In genomic region chr19:29963576-29963975, GRCh38 we compare ENCODE assay signal across 20 cellular contexts. TPM values are rescaled to one million over a fixed set of nuclear protein-coding genes. Genes with fewer than 3 reads are reported as not detected.
DNase-seq lines count a peak whose midpoint lies in the region; ATAC-seq and TF ChIP-seq lines count a peak whose summit lies in the region.
"Had no signal": no experiment of that assay in that cellular context is flagged by ENCODE, and none has a peak within 500 bp of the region (broad histone marks: within the 10 kb centered on the region; RNA-seq: fewer than 3 reads in every experiment).

No MANE protein-coding gene starts in this region.

- no peaks in the 10 kb centered on the region for H3K27me3 ChIP-seq in fibroblast of lung (ENCODE audit: control insufficient read depth, insufficient read depth, low read length)
- H3K27me3 ChIP-seq in Peyer's patch = no peaks in the 10 kb centered on the region
- H3K27me3 ChIP-seq: ovary, sigmoid colon, stomach, upper lobe of right lung had no signal

- no peaks in the 10 kb centered on the region for H4K20me1 ChIP-seq in fibroblast of lung (ENCODE audit: control insufficient read depth, extremely low read depth, insufficient read depth, low read length)

- H3K4me2 ChIP-seq in fibroblast of lung (ENCODE audit: extremely low read depth, insufficient read depth, low read length) = no peak overlapping the region

- no peak for DNase-seq in activated naive CD4-positive, alpha-beta T cell treated with anti-CD3 and anti-CD28 coated beads, Interleukin-2, amount 50 U/mL, for 16 hours
- peak; percentile 68 for DNase-seq in NCI-H2171 (lab: John Stamatoyannopoulos, UW)
- DNase-seq in fibroblast of lung (ENCODE audit: low read depth in 2 of 2) = no peak
- no peak for DNase-seq in Peyer's patch
- DNase-seq: activated CD4-positive, alpha-beta T cell treated with anti-CD3 and anti-CD28 coated beads, Interleukin-2, amount 10 ng/mL, durations not matched to agents 24 days and 14 days; activated naive CD8-positive, alpha-beta T cell treated with anti-CD3 and anti-CD28 coated beads, Interleukin-2, amount 10 ng/mL, durations not matched to agents 7 days and 5 days; Caco-2; erythroblast; HCEC 1CT; left ventricle myocardium superior; NCI-H1048; ovary; sigmoid colon; stomach; upper lobe of right lung had no signal

- no peak overlapping the region for H3K9ac ChIP-seq in fibroblast of lung (ENCODE audit: insufficient read depth, low read length)

- H2AFZ ChIP-seq in fibroblast of lung (ENCODE audit: low read length) = no peak overlapping the region

- H3K4me3 ChIP-seq in fibroblast of lung (replicated peaks in 1 of 4; ENCODE audit: control extremely low read depth in 1 of 4, insufficient read depth in 1 of 4, low read depth in 3 of 4, low read length in 4 of 4) (no peak overlapping the region), Peyer's patch (no peak overlapping the region)
- H3K4me3 ChIP-seq: ovary, sigmoid colon, stomach, upper lobe of right lung had no signal

- TF ChIP-seq CTCF in fibroblast of lung (conservative IDR thresholded peaks at IDR 0.05 in 1 of 2, IDR thresholded peaks at IDR 0.05 in 1 of 2; ENCODE audit: low read depth in 1 of 2, low read length in 2 of 2) = no peak
- no peak for TF ChIP-seq CTCF in Peyer's patch (IDR thresholded peaks at IDR 0.05)

- no peaks in the 10 kb centered on the region for H3K27me3 Mint-ChIP-seq in activated naive CD4-positive, alpha-beta T cell treated with anti-CD3 and anti-CD28 coated beads, Interleukin-2, amount 50 U/mL, for 24 hours
- no peaks in the 10 kb centered on the region for H3K27me3 Mint-ChIP-seq in stimulated activated memory B cell treated with anti-CD40 and anti-IgM and Interleukin-4, amounts not matched to agents 10 μg/mL and 1 μg/mL and 100 μg/mL, for 72 hours
- H3K27me3 Mint-ChIP-seq: activated CD4-positive, alpha-beta T cell treated with anti-CD3 and anti-CD28 coated beads, Interleukin-2, amount 10 ng/mL, durations not matched to agents 24 days and 14 days; activated naive CD8-positive, alpha-beta T cell treated with anti-CD3 and anti-CD28 coated beads, Interleukin-2, amount 10 ng/mL, durations not matched to agents 7 days and 5 days; brain had no signal

- H3K36me3 ChIP-seq in fibroblast of lung (ENCODE audit: control insufficient read depth, insufficient read depth, low read length) (no peaks in the 10 kb centered on the region), Peyer's patch (no peaks in the 10 kb centered on the region)
- H3K36me3 ChIP-seq: ovary, sigmoid colon, stomach, upper lobe of right lung had no signal

- no peaks in the 10 kb centered on the region for H3K9me3 Mint-ChIP-seq in activated naive CD4-positive, alpha-beta T cell treated with anti-CD3 and anti-CD28 coated beads, Interleukin-2, amount 50 U/mL, for 24 hours
- no peaks in the 10 kb centered on the region for H3K9me3 Mint-ChIP-seq in stimulated activated memory B cell treated with anti-CD40 and anti-IgM and Interleukin-4, amounts not matched to agents 10 μg/mL and 1 μg/mL and 100 μg/mL, for 72 hours
- H3K9me3 Mint-ChIP-seq: activated CD4-positive, alpha-beta T cell treated with anti-CD3 and anti-CD28 coated beads, Interleukin-2, amount 10 ng/mL, durations not matched to agents 24 days and 14 days had no signal

- no peak for TF ChIP-seq POLR2A in Peyer's patch (IDR thresholded peaks at IDR 0.05)

- H3K9me3 ChIP-seq in fibroblast of lung (ENCODE audit: control insufficient read depth, insufficient read depth, low read depth, low read length) = no peaks in the 10 kb centered on the region
- no peaks in the 10 kb centered on the region for H3K9me3 ChIP-seq in Peyer's patch
- H3K9me3 ChIP-seq: Caco-2, ovary, sigmoid colon, stomach, upper lobe of right lung had no signal

- H3K27ac ChIP-seq in fibroblast of lung (ENCODE audit: insufficient read depth, low read length) = peak overlapping the region; percentile 39
- no peak overlapping the region for H3K27ac ChIP-seq in Peyer's patch
- H3K27ac ChIP-seq: sigmoid colon, stomach, upper lobe of right lung had no signal

- peaks cover 7% of the 10 kb centered on the region for H3K36me3 Mint-ChIP-seq in activated naive CD4-positive, alpha-beta T cell treated with anti-CD3 and anti-CD28 coated beads, Interleukin-2, amount 50 U/mL, for 24 hours
- H3K36me3 Mint-ChIP-seq in stimulated activated memory B cell treated with anti-CD40 and anti-IgM and Interleukin-4, amounts not matched to agents 10 μg/mL and 1 μg/mL and 100 μg/mL, for 72 hours = peaks cover 12% of the 10 kb centered on the region

- peak overlapping the region; percentile 17 for H3K27ac Mint-ChIP-seq in activated naive CD4-positive, alpha-beta T cell treated with anti-CD3 and anti-CD28 coated beads, Interleukin-2, amount 50 U/mL, for 24 hours
- H3K27ac Mint-ChIP-seq in stimulated activated memory B cell treated with anti-CD40 and anti-IgM and Interleukin-4, amounts not matched to agents 10 μg/mL and 1 μg/mL and 100 μg/mL, for 72 hours = peak overlapping the region; percentile 31
- H3K27ac Mint-ChIP-seq: activated CD4-positive, alpha-beta T cell treated with anti-CD3 and anti-CD28 coated beads, Interleukin-2, amount 10 ng/mL, durations not matched to agents 24 days and 14 days; activated naive CD8-positive, alpha-beta T cell treated with anti-CD3 and anti-CD28 coated beads, Interleukin-2, amount 10 ng/mL, durations not matched to agents 7 days and 5 days had no signal

- peaks cover 85% of the 10 kb centered on the region for H3K4me1 Mint-ChIP-seq in activated naive CD4-positive, alpha-beta T cell treated with anti-CD3 and anti-CD28 coated beads, Interleukin-2, amount 50 U/mL, for 24 hours
- H3K4me1 Mint-ChIP-seq in stimulated activated memory B cell treated with anti-CD40 and anti-IgM and Interleukin-4, amounts not matched to agents 10 μg/mL and 1 μg/mL and 100 μg/mL, for 72 hours = peaks cover 81% of the 10 kb centered on the region

- no peak for ATAC-seq in stimulated activated memory B cell treated with anti-CD40 and anti-IgM and Interleukin-4, amounts not matched to agents 10 μg/mL and 1 μg/mL and 100 μg/mL, for 72 hours
- no peak for ATAC-seq in HG03095 (IDR thresholded peaks at IDR 0.05; ENCODE audit: unreplicated experiment)
- ATAC-seq in HG03442 (IDR thresholded peaks at IDR 0.05; ENCODE audit: unreplicated experiment) = no peak
- ATAC-seq: left ventricle myocardium superior, upper lobe of right lung had no signal

- peaks cover 60% of the 10 kb centered on the region for H3K79me2 ChIP-seq in fibroblast of lung (ENCODE audit: control insufficient read depth, insufficient read depth, low read length)

- H3K4me3 Mint-ChIP-seq in activated naive CD4-positive, alpha-beta T cell treated with anti-CD3 and anti-CD28 coated beads, Interleukin-2, amount 50 U/mL, for 24 hours = no peak overlapping the region
- no peak overlapping the region for H3K4me3 Mint-ChIP-seq in stimulated activated memory B cell treated with anti-CD40 and anti-IgM and Interleukin-4, amounts not matched to agents 10 μg/mL and 1 μg/mL and 100 μg/mL, for 72 hours
- H3K4me3 Mint-ChIP-seq: activated CD4-positive, alpha-beta T cell treated with anti-CD3 and anti-CD28 coated beads, Interleukin-2, amount 10 ng/mL, durations not matched to agents 24 days and 14 days; activated naive CD8-positive, alpha-beta T cell treated with anti-CD3 and anti-CD28 coated beads, Interleukin-2, amount 10 ng/mL, durations not matched to agents 7 days and 5 days; brain had no signal

- H3K4me1 ChIP-seq in fibroblast of lung (ENCODE audit: control insufficient read depth, extremely low read depth, insufficient read depth, low read length) (peaks cover 14% of the 10 kb centered on the region), Peyer's patch (peaks cover 0 to 30% (median 2%) of the 10 kb centered on the region in 4 donors)
- H3K4me1 ChIP-seq: Caco-2 had no signal

RNA-seq across cellular contexts. Expression of gene URI1, which starts 21.5 kb away (rescaled TPM):
- 60.4 and 62.6 TPM in 2 replicates for total RNA-seq in fibroblast of lung
- 71.8 and 77.4 TPM in 2 replicates for polyA plus RNA-seq in fibroblast of lung
- 41.9 and 45.0 TPM in 2 replicates for polyA plus RNA-seq in fibroblast of lung (2012)
- 35.1 and 37.8 TPM in 2 replicates for polyA minus RNA-seq in fibroblast of lung (ENCODE audit: low replicate concordance)
- total RNA-seq in Peyer's patch = 10 to 100 TPM; 28.4 to 98.2 (median 37.8) TPM
